In genomic region chr6:37102299-37103168, GRCh38 we compare ENCODE assay signal across 1 cellular context.
TF ChIP-seq lines count a peak whose summit lies in the region.

No MANE protein-coding gene starts in this region.

TF ChIP-seq in HepG2, 621 proteins besides CTCF, POLR2A, EP300 and RAD21 (continued from another document and continues in another):
- TF ChIP-seq, protein P1, sequence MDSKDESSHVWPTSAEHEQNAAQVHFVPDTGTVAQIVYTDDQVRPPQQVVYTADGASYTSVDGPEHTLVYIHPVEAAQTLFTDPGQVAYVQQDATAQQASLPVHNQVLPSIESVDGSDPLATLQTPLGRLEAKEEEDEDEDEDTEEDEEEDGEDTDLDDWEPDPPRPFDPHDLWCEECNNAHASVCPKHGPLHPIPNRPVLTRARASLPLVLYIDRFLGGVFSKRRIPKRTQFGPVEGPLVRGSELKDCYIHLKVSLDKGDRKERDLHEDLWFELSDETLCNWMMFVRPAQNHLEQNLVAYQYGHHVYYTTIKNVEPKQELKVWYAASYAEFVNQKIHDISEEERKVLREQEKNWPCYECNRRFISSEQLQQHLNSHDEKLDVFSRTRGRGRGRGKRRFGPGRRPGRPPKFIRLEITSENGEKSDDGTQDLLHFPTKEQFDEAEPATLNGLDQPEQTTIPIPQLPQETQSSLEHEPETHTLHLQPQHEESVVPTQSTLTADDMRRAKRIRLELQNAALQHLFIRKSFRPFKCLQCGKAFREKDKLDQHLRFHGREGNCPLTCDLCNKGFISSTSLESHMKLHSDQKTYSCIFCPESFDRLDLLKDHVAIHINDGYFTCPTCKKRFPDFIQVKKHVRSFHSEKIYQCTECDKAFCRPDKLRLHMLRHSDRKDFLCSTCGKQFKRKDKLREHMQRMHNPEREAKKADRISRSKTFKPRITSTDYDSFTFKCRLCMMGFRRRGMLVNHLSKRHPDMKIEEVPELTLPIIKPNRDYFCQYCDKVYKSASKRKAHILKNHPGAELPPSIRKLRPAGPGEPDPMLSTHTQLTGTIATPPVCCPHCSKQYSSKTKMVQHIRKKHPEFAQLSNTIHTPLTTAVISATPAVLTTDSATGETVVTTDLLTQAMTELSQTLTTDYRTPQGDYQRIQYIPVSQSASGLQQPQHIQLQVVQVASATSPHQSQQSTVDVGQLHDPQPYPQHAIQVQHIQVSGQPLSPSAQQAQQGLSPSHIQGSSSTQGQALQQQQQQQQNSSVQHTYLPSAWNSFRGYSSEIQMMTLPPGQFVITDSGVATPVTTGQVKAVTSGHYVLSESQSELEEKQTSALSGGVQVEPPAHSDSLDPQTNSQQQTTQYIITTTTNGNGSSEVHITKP (CRISPR knock-in tag; IDR thresholded peaks at IDR 0.05; ENCODE audit: low read depth), result peak; percentile 61
- TF ChIP-seq NFIC (IDR thresholded peaks at IDR 0.05; ENCODE audit: low read length) (no peak), CBX5 (CRISPR knock-in tag; IDR thresholded peaks at IDR 0.05; ENCODE audit: borderline replicate concordance) (peak; percentile 52; the same call in 1 of the 2 replicates), ZSCAN5A (CRISPR knock-in tag; IDR thresholded peaks at IDR 0.05; ENCODE audit: borderline replicate concordance) (no peak), MIER3 (CRISPR knock-in tag; IDR thresholded peaks at IDR 0.05; ENCODE audit: borderline replicate concordance) (0 out of 2 replicates have a peak, but pooled peaks have one; percentile 1), ATF1 (CRISPR knock-in tag; IDR thresholded peaks at IDR 0.05) (no peak), ZNF776 (CRISPR knock-in tag; IDR thresholded peaks at IDR 0.05) (no peak), HOXA9 (CRISPR knock-in tag; IDR thresholded peaks at IDR 0.05; ENCODE audit: borderline replicate concordance) (no peak), ARID5B (CRISPR knock-in tag; IDR thresholded peaks at IDR 0.05) (peak; percentile 66), ZNF234 (CRISPR knock-in tag; conservative IDR thresholded peaks at IDR 0.05) (no peak), ZNF703 (CRISPR knock-in tag; IDR thresholded peaks at IDR 0.05; ENCODE audit: borderline replicate concordance) (no peak), BCL6 (CRISPR knock-in tag; IDR thresholded peaks at IDR 0.05) (peak; percentile 61; the same call in 1 of the 2 replicates), KLF13 (CRISPR knock-in tag; IDR thresholded peaks at IDR 0.05) (no peak), MED13 (CRISPR knock-in tag; IDR thresholded peaks at IDR 0.05) (peak; percentile 71), MATR3 (CRISPR knock-in tag; IDR thresholded peaks at IDR 0.05) (no peak), HOXD1 (CRISPR knock-in tag; IDR thresholded peaks at IDR 0.05) (peak; percentile 64; the same call in 1 of the 2 replicates), CENPT (CRISPR knock-in tag; IDR thresholded peaks at IDR 0.05; ENCODE audit: low read depth) (no peak), GPN1 (CRISPR knock-in tag; IDR thresholded peaks at IDR 0.05; ENCODE audit: borderline replicate concordance) (no peak), PREB (CRISPR knock-in tag; IDR thresholded peaks at IDR 0.05) (no peak), NCOR1 (IDR thresholded peaks at IDR 0.05; ENCODE audit: borderline replicate concordance, low read length) (peak; percentile 19; the same call in 1 of the 2 replicates), ZKSCAN5 (CRISPR knock-in tag; IDR thresholded peaks at IDR 0.05) (no peak), ZNF367 (CRISPR knock-in tag; IDR thresholded peaks at IDR 0.05; ENCODE audit: borderline replicate concordance) (no peak), SOX6 (IDR thresholded peaks at IDR 0.05) (no peak), SOX6 (CRISPR knock-in tag; IDR thresholded peaks at IDR 0.05) (no peak), GLMP (CRISPR knock-in tag; IDR thresholded peaks at IDR 0.05; ENCODE audit: borderline replicate concordance) (no peak), FLYWCH1 (CRISPR knock-in tag; IDR thresholded peaks at IDR 0.05) (no peak), TBX2 (CRISPR knock-in tag; IDR thresholded peaks at IDR 0.05; ENCODE audit: borderline replicate concordance) (peak; percentile 84; the same call in 1 of the 2 replicates), SNAPC4 (CRISPR knock-in tag; IDR thresholded peaks at IDR 0.05) (no peak), ZNF10 (CRISPR knock-in tag; IDR thresholded peaks at IDR 0.05; ENCODE audit: borderline replicate concordance, low read depth) (no peak), TFDP1 (CRISPR knock-in tag; IDR thresholded peaks at IDR 0.05; ENCODE audit: borderline replicate concordance) (peak; percentile 82; the same call in 1 of the 2 replicates)
- TF ChIP-seq, protein P2, sequence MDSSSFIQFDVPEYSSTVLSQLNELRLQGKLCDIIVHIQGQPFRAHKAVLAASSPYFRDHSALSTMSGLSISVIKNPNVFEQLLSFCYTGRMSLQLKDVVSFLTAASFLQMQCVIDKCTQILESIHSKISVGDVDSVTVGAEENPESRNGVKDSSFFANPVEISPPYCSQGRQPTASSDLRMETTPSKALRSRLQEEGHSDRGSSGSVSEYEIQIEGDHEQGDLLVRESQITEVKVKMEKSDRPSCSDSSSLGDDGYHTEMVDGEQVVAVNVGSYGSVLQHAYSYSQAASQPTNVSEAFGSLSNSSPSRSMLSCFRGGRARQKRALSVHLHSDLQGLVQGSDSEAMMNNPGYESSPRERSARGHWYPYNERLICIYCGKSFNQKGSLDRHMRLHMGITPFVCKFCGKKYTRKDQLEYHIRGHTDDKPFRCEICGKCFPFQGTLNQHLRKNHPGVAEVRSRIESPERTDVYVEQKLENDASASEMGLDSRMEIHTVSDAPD (CRISPR knock-in tag; IDR thresholded peaks at IDR 0.05), result peak; percentile 21; the same call in 1 of the 2 replicates
- TF ChIP-seq, protein P3, sequence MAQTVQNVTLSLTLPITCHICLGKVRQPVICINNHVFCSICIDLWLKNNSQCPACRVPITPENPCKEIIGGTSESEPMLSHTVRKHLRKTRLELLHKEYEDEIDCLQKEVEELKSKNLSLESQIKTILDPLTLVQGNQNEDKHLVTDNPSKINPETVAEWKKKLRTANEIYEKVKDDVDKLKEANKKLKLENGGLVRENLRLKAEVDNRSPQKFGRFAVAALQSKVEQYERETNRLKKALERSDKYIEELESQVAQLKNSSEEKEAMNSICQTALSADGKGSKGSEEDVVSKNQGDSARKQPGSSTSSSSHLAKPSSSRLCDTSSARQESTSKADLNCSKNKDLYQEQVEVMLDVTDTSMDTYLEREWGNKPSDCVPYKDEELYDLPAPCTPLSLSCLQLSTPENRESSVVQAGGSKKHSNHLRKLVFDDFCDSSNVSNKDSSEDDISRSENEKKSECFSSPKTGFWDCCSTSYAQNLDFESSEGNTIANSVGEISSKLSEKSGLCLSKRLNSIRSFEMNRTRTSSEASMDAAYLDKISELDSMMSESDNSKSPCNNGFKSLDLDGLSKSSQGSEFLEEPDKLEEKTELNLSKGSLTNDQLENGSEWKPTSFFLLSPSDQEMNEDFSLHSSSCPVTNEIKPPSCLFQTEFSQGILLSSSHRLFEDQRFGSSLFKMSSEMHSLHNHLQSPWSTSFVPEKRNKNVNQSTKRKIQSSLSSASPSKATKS (CRISPR knock-in tag; IDR thresholded peaks at IDR 0.05), result 0 out of 2 replicates have a peak, but pooled peaks have one; percentile 8
- TF ChIP-seq, protein P4, sequence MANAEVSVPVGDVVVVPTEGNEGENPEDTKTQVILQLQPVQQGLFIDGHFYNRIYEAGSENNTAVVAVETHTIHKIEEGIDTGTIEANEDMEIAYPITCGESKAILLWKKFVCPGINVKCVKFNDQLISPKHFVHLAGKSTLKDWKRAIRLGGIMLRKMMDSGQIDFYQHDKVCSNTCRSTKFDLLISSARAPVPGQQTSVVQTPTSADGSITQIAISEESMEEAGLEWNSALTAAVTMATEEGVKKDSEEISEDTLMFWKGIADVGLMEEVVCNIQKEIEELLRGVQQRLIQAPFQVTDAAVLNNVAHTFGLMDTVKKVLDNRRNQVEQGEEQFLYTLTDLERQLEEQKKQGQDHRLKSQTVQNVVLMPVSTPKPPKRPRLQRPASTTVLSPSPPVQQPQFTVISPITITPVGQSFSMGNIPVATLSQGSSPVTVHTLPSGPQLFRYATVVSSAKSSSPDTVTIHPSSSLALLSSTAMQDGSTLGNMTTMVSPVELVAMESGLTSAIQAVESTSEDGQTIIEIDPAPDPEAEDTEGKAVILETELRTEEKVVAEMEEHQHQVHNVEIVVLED (CRISPR knock-in tag; IDR thresholded peaks at IDR 0.05; ENCODE audit: borderline replicate concordance), result peak; percentile 48; the same call in 1 of the 2 replicates
